ENCODE assay signal across 1 cellular context in the genomic region with DNA sequence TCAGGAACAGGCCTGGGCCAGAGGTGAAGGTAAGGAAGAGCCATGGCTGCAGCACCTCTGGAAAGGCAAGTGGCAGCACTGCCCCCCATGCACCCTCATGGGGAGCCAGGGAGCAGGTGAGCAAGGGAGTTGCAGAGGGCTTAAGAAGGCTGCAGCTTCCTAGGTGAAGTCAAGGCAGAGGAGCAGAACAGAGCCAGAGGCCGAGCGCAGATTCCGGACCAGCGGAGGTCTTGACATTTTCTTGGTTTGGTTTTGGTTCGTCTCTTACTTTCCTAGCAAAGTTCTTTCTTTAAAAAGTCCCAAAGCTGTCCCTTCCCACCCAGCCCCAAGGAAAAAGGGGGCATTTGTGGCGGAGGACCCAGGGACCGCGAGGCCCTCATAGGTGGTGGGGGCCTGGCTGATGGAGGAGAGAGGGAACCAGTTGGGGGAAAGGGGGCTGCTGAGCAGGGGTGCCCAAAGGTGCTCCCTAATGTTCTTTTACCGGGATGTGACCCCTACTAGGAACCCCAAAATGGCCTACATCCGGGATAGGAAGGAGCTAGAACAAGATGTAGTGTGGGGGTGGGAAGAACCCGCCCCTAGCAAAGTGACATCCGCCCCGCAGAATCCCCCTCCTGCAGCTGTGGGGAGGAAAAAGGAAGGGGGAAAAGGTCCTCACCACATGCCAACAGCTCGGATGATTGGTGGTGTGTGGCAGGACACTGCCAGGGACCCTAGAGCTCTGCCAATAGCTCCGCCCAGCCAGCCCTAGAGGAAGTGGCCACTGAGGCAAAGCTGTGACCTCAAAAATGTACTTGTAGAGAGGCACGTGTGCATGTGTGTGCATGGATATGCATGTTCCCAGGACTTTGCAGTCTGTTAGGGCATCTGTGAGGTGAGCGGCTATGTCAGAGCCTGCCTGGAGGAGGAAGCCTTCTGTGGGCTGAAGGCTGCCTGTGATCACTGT.
TF ChIP-seq lines count a peak whose summit lies in the region.

No MANE protein-coding gene starts in this region.

TF ChIP-seq in GM12878, 131 proteins besides CTCF, POLR2A, EP300 and RAD21:
- no peak for TF ChIP-seq CEBPB (IDR thresholded peaks at IDR 0.05; ENCODE audit: borderline replicate concordance in 1 of 2, low read depth in 2 of 2, low read length in 2 of 2)
- no peak; the same call in 1 of the 2 replicates for TF ChIP-seq TCF3 (IDR thresholded peaks at IDR 0.05; ENCODE audit: borderline replicate concordance, insufficient read depth, low read depth, low read length)
- peak; percentile 88 to 94 for TF ChIP-seq BHLHE40 (IDR thresholded peaks at IDR 0.05; ENCODE audit: borderline replicate concordance in 1 of 2, low read depth in 2 of 2, low read length in 1 of 2)
- no peak for TF ChIP-seq RCOR1 (conservative IDR thresholded peaks at IDR 0.05; ENCODE audit: low read depth, low read length)
- TF ChIP-seq TCF12 (IDR thresholded peaks at IDR 0.05; ENCODE audit: low read depth, low read length), result peak; percentile 12; the same call in 1 of the 2 replicates
- TF ChIP-seq, protein P1, sequence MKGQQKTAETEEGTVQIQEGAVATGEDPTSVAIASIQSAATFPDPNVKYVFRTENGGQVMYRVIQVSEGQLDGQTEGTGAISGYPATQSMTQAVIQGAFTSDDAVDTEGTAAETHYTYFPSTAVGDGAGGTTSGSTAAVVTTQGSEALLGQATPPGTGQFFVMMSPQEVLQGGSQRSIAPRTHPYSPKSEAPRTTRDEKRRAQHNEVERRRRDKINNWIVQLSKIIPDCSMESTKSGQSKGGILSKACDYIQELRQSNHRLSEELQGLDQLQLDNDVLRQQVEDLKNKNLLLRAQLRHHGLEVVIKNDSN (IDR thresholded peaks at IDR 0.05; ENCODE audit: borderline replicate concordance, extremely low read length, insufficient read depth, low read depth, low read length), result peak; percentile 60
- peak; percentile 83 for TF ChIP-seq IKZF1 (conservative IDR thresholded peaks at IDR 0.05)
- TF ChIP-seq, protein P2, sequence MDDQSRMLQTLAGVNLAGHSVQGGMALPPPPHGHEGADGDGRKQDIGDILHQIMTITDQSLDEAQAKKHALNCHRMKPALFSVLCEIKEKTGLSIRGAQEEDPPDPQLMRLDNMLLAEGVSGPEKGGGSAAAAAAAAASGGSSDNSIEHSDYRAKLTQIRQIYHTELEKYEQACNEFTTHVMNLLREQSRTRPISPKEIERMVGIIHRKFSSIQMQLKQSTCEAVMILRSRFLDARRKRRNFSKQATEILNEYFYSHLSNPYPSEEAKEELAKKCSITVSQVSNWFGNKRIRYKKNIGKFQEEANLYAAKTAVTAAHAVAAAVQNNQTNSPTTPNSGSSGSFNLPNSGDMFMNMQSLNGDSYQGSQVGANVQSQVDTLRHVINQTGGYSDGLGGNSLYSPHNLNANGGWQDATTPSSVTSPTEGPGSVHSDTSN (IDR thresholded peaks at IDR 0.05; ENCODE audit: insufficient replicate concordance, low read depth, low read length), result no peak
- TF ChIP-seq DPF2 (IDR thresholded peaks at IDR 0.05), result peak; percentile 79; the same call in 1 of the 2 replicates
- TF ChIP-seq MEF2A (IDR thresholded peaks at IDR 0.05; ENCODE audit: insufficient read depth, low read depth, low read length), result no peak
- peak; percentile 61; the same call in 1 of the 2 replicates for TF ChIP-seq RAD51 (IDR thresholded peaks at IDR 0.05)
- TF ChIP-seq SP1 (IDR thresholded peaks at IDR 0.05; ENCODE audit: low read depth, low read length), result peak; percentile 12
- 0 out of 2 replicates have a peak, but pooled peaks have one; percentile 48 for TF ChIP-seq NBN (IDR thresholded peaks at IDR 0.05)
- TF ChIP-seq LARP7 (IDR thresholded peaks at IDR 0.05), result 0 out of 2 replicates have a peak, but pooled peaks have one; percentile 37
- peak; percentile 60 for TF ChIP-seq RUNX3 (IDR thresholded peaks at IDR 0.05; ENCODE audit: low read length)
- peak; percentile 43; the same call in 1 of the 2 replicates for TF ChIP-seq ZBED1 (IDR thresholded peaks at IDR 0.05; ENCODE audit: borderline replicate concordance)
- TF ChIP-seq CREB1 (IDR thresholded peaks at IDR 0.05; ENCODE audit: low read depth), result peak; percentile 83
- peak; percentile 70 for TF ChIP-seq GATAD2B (conservative IDR thresholded peaks at IDR 0.05; ENCODE audit: low read depth)
- TF ChIP-seq, protein P3, sequence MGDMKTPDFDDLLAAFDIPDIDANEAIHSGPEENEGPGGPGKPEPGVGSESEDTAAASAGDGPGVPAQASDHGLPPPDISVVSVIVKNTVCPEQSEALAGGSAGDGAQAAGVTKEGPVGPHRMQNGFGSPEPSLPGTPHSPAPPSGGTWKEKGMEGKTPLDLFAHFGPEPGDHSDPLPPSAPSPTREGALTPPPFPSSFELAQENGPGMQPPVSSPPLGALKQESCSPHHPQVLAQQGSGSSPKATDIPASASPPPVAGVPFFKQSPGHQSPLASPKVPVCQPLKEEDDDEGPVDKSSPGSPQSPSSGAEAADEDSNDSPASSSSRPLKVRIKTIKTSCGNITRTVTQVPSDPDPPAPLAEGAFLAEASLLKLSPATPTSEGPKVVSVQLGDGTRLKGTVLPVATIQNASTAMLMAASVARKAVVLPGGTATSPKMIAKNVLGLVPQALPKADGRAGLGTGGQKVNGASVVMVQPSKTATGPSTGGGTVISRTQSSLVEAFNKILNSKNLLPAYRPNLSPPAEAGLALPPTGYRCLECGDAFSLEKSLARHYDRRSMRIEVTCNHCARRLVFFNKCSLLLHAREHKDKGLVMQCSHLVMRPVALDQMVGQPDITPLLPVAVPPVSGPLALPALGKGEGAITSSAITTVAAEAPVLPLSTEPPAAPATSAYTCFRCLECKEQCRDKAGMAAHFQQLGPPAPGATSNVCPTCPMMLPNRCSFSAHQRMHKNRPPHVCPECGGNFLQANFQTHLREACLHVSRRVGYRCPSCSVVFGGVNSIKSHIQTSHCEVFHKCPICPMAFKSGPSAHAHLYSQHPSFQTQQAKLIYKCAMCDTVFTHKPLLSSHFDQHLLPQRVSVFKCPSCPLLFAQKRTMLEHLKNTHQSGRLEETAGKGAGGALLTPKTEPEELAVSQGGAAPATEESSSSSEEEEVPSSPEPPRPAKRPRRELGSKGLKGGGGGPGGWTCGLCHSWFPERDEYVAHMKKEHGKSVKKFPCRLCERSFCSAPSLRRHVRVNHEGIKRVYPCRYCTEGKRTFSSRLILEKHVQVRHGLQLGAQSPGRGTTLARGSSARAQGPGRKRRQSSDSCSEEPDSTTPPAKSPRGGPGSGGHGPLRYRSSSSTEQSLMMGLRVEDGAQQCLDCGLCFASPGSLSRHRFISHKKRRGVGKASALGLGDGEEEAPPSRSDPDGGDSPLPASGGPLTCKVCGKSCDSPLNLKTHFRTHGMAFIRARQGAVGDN (IDR thresholded peaks at IDR 0.05), result peak; percentile 83
- TF ChIP-seq YY1 (IDR thresholded peaks at IDR 0.05; ENCODE audit: low read depth, low read length), result peak; percentile 86
- TF ChIP-seq EGR1 (IDR thresholded peaks at IDR 0.05; ENCODE audit: borderline replicate concordance in 1 of 2, low read depth in 2 of 2, low read length in 2 of 2), result peak in 1 of 2 experiments; percentile 35; a peak in 1 of 3 replicates
- TF ChIP-seq POU2F2 (IDR thresholded peaks at IDR 0.05; ENCODE audit: borderline replicate concordance, low read depth, low read length), result peak; percentile 71; the same call in 1 of the 3 replicates
- TF ChIP-seq PAX5 (IDR thresholded peaks at IDR 0.05; ENCODE audit: borderline replicate concordance, low read depth, low read length), result 0 out of 2 replicates have a peak, but pooled peaks have one; percentile 38
- TF ChIP-seq SRF (IDR thresholded peaks at IDR 0.05; ENCODE audit: low read depth in 2 of 2, low read length in 2 of 2), result peak; percentile 14 to 74; a peak in 2 of 4 replicates
- peak; percentile 68 for TF ChIP-seq CREM (IDR thresholded peaks at IDR 0.05; ENCODE audit: low read depth)
- TF ChIP-seq ZZZ3 (IDR thresholded peaks at IDR 0.05; ENCODE audit: control insufficient read depth, insufficient read length, low read depth), result no peak
- TF ChIP-seq, protein P4, sequence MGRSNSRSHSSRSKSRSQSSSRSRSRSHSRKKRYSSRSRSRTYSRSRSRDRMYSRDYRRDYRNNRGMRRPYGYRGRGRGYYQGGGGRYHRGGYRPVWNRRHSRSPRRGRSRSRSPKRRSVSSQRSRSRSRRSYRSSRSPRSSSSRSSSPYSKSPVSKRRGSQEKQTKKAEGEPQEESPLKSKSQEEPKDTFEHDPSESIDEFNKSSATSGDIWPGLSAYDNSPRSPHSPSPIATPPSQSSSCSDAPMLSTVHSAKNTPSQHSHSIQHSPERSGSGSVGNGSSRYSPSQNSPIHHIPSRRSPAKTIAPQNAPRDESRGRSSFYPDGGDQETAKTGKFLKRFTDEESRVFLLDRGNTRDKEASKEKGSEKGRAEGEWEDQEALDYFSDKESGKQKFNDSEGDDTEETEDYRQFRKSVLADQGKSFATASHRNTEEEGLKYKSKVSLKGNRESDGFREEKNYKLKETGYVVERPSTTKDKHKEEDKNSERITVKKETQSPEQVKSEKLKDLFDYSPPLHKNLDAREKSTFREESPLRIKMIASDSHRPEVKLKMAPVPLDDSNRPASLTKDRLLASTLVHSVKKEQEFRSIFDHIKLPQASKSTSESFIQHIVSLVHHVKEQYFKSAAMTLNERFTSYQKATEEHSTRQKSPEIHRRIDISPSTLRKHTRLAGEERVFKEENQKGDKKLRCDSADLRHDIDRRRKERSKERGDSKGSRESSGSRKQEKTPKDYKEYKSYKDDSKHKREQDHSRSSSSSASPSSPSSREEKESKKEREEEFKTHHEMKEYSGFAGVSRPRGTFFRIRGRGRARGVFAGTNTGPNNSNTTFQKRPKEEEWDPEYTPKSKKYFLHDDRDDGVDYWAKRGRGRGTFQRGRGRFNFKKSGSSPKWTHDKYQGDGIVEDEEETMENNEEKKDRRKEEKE (IDR thresholded peaks at IDR 0.05), result no peak
- TF ChIP-seq ETV6 (conservative IDR thresholded peaks at IDR 0.05 in 1 of 2, IDR thresholded peaks at IDR 0.05 in 1 of 2; ENCODE audit: borderline replicate concordance in 1 of 2, low read depth in 1 of 2), result peak in 1 of 2 experiments; percentile 57; a peak in 1 of 4 replicates
- TF ChIP-seq SPI1 (IDR thresholded peaks at IDR 0.05; ENCODE audit: borderline replicate concordance, insufficient read depth, low read depth, low read length), result peak; percentile 68; the same call in 1 of the 2 replicates
- TF ChIP-seq IKZF2 (IDR thresholded peaks at IDR 0.05), result peak; percentile 81 to 82
- peak; percentile 38; the same call in 1 of the 2 replicates for TF ChIP-seq NFIC (IDR thresholded peaks at IDR 0.05; ENCODE audit: low read depth, low read length)
- TF ChIP-seq HCFC1 (IDR thresholded peaks at IDR 0.05; ENCODE audit: low read length), result 0 out of 2 replicates have a peak, but pooled peaks have one; percentile 25
- TF ChIP-seq POLR2AphosphoS5 (IDR thresholded peaks at IDR 0.05; ENCODE audit: low read length), result no peak
- TF ChIP-seq EED (IDR thresholded peaks at IDR 0.05; ENCODE audit: low read depth), result peak; percentile 69; the same call in 1 of the 2 replicates
- TF ChIP-seq, protein P5, sequence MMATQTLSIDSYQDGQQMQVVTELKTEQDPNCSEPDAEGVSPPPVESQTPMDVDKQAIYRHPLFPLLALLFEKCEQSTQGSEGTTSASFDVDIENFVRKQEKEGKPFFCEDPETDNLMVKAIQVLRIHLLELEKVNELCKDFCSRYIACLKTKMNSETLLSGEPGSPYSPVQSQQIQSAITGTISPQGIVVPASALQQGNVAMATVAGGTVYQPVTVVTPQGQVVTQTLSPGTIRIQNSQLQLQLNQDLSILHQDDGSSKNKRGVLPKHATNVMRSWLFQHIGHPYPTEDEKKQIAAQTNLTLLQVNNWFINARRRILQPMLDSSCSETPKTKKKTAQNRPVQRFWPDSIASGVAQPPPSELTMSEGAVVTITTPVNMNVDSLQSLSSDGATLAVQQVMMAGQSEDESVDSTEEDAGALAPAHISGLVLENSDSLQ (IDR thresholded peaks at IDR 0.05), result peak; percentile 38; the same call in 1 of the 2 replicates
- no peak for TF ChIP-seq PAX8 (IDR thresholded peaks at IDR 0.05)
- TF ChIP-seq STAT1 (conservative IDR thresholded peaks at IDR 0.05), result no peak
- TF ChIP-seq MTA2 (IDR thresholded peaks at IDR 0.05; ENCODE audit: low read depth), result peak; percentile 60; the same call in 1 of the 2 replicates
- TF ChIP-seq GABPA (IDR thresholded peaks at IDR 0.05; ENCODE audit: low read depth), result peak; percentile 68; the same call in 1 of the 2 replicates
- TF ChIP-seq NR2F1 (conservative IDR thresholded peaks at IDR 0.05), result peak; percentile 70
- no peak for TF ChIP-seq STAT3 (IDR thresholded peaks at IDR 0.05; ENCODE audit: low read depth, low read length)
TF ChIP-seq in GM12878: peak in this region for 30.
